In genomic region chr1:84146375-84147032, GRCh38 we compare ENCODE assay signal across 9 cellular contexts. TPM values are rescaled to one million over a fixed set of nuclear protein-coding genes. Genes with fewer than 3 reads are reported as not detected.
DNase-seq lines count a peak whose midpoint lies in the region; ATAC-seq and TF ChIP-seq lines count a peak whose summit lies in the region.
"Had no signal": no experiment of that assay in that cellular context is flagged by ENCODE, and none has a peak within 500 bp of the region (broad histone marks: within the 10 kb centered on the region; RNA-seq: fewer than 3 reads in every experiment).

No MANE protein-coding gene starts in this region.

- 0 out of 4 replicates have a peak, but pooled peaks cover 0 to 8% of the 10 kb centered on the region in 2 experiments for H3K36me3 ChIP-seq in HCT116 (ENCODE audit: control insufficient read depth in 1 of 2, insufficient read depth in 2 of 2, low read length in 2 of 2)
- H3K36me3 ChIP-seq: heart left ventricle had no signal

- peaks cover 25% of the 10 kb centered on the region for H3K4me1 Mint-ChIP-seq in T-helper 17 cell

- CTCF ChIA-PET in AG04450 (lab: Charles Lee) (interaction anchor here (0.6 to 12.7 kb wide), 4 partner anchors 288 to 626 kb away, joined by 3 to 226 read pairs (median 16); no protein-coding TSS in a partner anchor), HCT116 (lab: Charles Lee) (interaction anchor here (1.1 to 2.0 kb wide), 3 partner anchors 458 to 625 kb away, joined by 4 to 5 read pairs (median 5); no protein-coding TSS in a partner anchor)

- ATAC-seq in HCT116 (peak; percentile 85), T-helper 17 cell (no peak), GM19455 (IDR thresholded peaks at IDR 0.05; ENCODE audit: unreplicated experiment) (no peak), HG02642 (IDR thresholded peaks at IDR 0.05; ENCODE audit: poor library complexity, unreplicated experiment) (no peak)
- ATAC-seq: heart left ventricle had no signal

- H3K4me3 Mint-ChIP-seq in T-helper 17 cell = peak overlapping the region; percentile 93

- RAD21 ChIA-PET in HCT116 (lab: Charles Lee; ENCODE audit: low non-redundant PET in 1 of 2, low total read pairs in 2 of 2, uncharacterized antibody in 2 of 2, unreplicated experiment in 2 of 2) = no interaction called here

- TF ChIP-seq POLR2A in HCT116 (IDR thresholded peaks at IDR 0.05; ENCODE audit: borderline replicate concordance, extremely low read depth, insufficient read depth, insufficient read length) = no peak

- no peak for TF ChIP-seq CTCF in AG04450 (IDR thresholded peaks at IDR 0.05; ENCODE audit: low read depth, low read length)
- no peak for TF ChIP-seq CTCF in HCT116 (IDR thresholded peaks at IDR 0.05 in 2 of 3, conservative IDR thresholded peaks at IDR 0.05 in 1 of 3; ENCODE audit: borderline replicate concordance in 1 of 3, insufficient read depth in 1 of 3, low read depth in 2 of 3, low read length in 2 of 3)

- H3K9me3 ChIP-seq in AG04450 (ENCODE audit: control insufficient read depth, insufficient read depth, low read length) = no peaks in the 10 kb centered on the region
- H3K9me3 ChIP-seq in HCT116 (ENCODE audit: control insufficient read depth in 1 of 2, insufficient read depth in 1 of 2, low read depth in 1 of 2, low read length in 2 of 2) = no peaks in the 10 kb centered on the region
- no peaks in the 10 kb centered on the region for H3K9me3 ChIP-seq in T-helper 17 cell (ENCODE audit: control insufficient read depth, low read length, poor library complexity, severe bottlenecking)
- H3K9me3 ChIP-seq: heart left ventricle had no signal

- H3K36me3 Mint-ChIP-seq in T-helper 17 cell (ENCODE audit: low read depth) = peaks cover 2% of the 10 kb centered on the region

- peak overlapping the region; percentile 47 for H3K9ac ChIP-seq in HCT116 (ENCODE audit: low read length)

- no peak overlapping the region for H2AFZ ChIP-seq in HCT116 (ENCODE audit: low read depth, low read length, poor library complexity, severe bottlenecking)

- intact Hi-C loops in HCT116 (cut with micrococcal nuclease) = no loop called here

- POLR2A ChIA-PET in AG04450 (lab: Yijun Ruan, JAX) (interaction anchor here (1.4 kb wide), 1 partner anchor 9 kb away, joined by 3 read pairs; no protein-coding TSS in a partner anchor), HCT116 (lab: Charles Lee) (interaction anchor here (0.7 to 3.3 kb wide), 5 partner anchors 9 to 360 kb away, joined by 3 to 13 read pairs (median 3); partner anchors contain the start of gene GNG5)

- no peaks in the 10 kb centered on the region for H3K27me3 ChIP-seq in AG04450 (ENCODE audit: control insufficient read depth, insufficient read depth, low read length)
- H3K27me3 ChIP-seq in HCT116 (ENCODE audit: insufficient read depth, low read length) = no peaks in the 10 kb centered on the region
- H3K27me3 ChIP-seq: heart left ventricle had no signal

- peaks cover 49% of the 10 kb centered on the region for H3K79me2 ChIP-seq in HCT116 (ENCODE audit: insufficient read depth, low read length)

- H3K27ac ChIP-seq in AG04450 (ENCODE audit: low read depth, low read length) = no peak overlapping the region
- H3K27ac ChIP-seq in HCT116 (ENCODE audit: low read depth, low read length) = peak overlapping the region; percentile 89

- H3K9me2 ChIP-seq in HCT116 (ENCODE audit: insufficient read depth) = no peaks in the 10 kb centered on the region

- no TSS peak for BruUV-seq in HCT116 (replicated peaks; lab: Mats Ljungman, UMichigan)

- H3K27me3 Mint-ChIP-seq in T-helper 17 cell = no peaks in the 10 kb centered on the region

- H3K4me2 ChIP-seq in HCT116 (ENCODE audit: low read length) = peak overlapping the region; percentile 64

- peak; percentile 34; the same call in 1 of the 2 replicates for TF ChIP-seq RAD21 in HCT116 (IDR thresholded peaks at IDR 0.05; ENCODE audit: low read depth)

- peaks cover 73 to 74% of the 10 kb centered on the region in 2 experiments for H3K4me1 ChIP-seq in HCT116 (ENCODE audit: control insufficient read depth in 1 of 2, insufficient read depth in 2 of 2, low read length in 2 of 2)

- DNase-seq in AG04450 (ENCODE audit: low read depth, low spot score) (peak; percentile 30), HCT116 (ENCODE audit: low read depth, low spot score) (peak; percentile 66), T-helper 17 cell (no peak), foreskin melanocyte (peak; percentile 61), mesenteric fat pad (ENCODE audit: low spot score) (no peak), DMS79 (lab: John Stamatoyannopoulos, UW) (no peak)
- DNase-seq: heart left ventricle had no signal

- no peak overlapping the region for H3K4me3 ChIP-seq in AG04450 (ENCODE audit: low read depth, low read length)
- H3K4me3 ChIP-seq in HCT116 (replicated peaks in 1 of 2; ENCODE audit: low read depth in 1 of 2, low read length in 2 of 2) = peak overlapping the region in 1 of 2 experiments; percentile 26; a peak in 1 of 4 replicates

- peak overlapping the region; percentile 97 for H3K27ac Mint-ChIP-seq in T-helper 17 cell

- H4K20me1 ChIP-seq in HCT116 (ENCODE audit: insufficient read depth) = no peaks in the 10 kb centered on the region

TF ChIP-seq in HCT116, 20 proteins besides CTCF, POLR2A, EP300 and RAD21 (continues in another document):
- no peak for TF ChIP-seq ELF1 (IDR thresholded peaks at IDR 0.05; ENCODE audit: borderline replicate concordance, low read depth)
- TF ChIP-seq REST (IDR thresholded peaks at IDR 0.05; ENCODE audit: low read depth) = no peak
- peak; percentile 91 for TF ChIP-seq JUND (IDR thresholded peaks at IDR 0.05)
- peak; percentile 81 for TF ChIP-seq SP1 (IDR thresholded peaks at IDR 0.05; ENCODE audit: low read depth)
- TF ChIP-seq EGR1 (IDR thresholded peaks at IDR 0.05; ENCODE audit: low read depth) = no peak
- peak; percentile 88 for TF ChIP-seq CBX3 (IDR thresholded peaks at IDR 0.05; ENCODE audit: low read depth)
- TF ChIP-seq SIN3A (IDR thresholded peaks at IDR 0.05; ENCODE audit: low read depth) = peak; percentile 40; the same call in 1 of the 2 replicates
- TF ChIP-seq SRF (IDR thresholded peaks at IDR 0.05; ENCODE audit: low read depth) = 0 out of 2 replicates have a peak, but pooled peaks have one; percentile 49
- peak; percentile 51 for TF ChIP-seq MAX (IDR thresholded peaks at IDR 0.05)
- TF ChIP-seq EZH2phosphoT487 (IDR thresholded peaks at IDR 0.05; ENCODE audit: borderline replicate concordance) = no peak
- TF ChIP-seq ZBTB33 (IDR thresholded peaks at IDR 0.05; ENCODE audit: extremely low read depth, insufficient replicate concordance, low read length) = no peak
- TF ChIP-seq CEBPB (IDR thresholded peaks at IDR 0.05; ENCODE audit: low read depth) = peak; percentile 67; the same call in 1 of the 2 replicates
- TF ChIP-seq ZNF274 (IDR thresholded peaks at IDR 0.05; ENCODE audit: low read depth, low read length) = no peak
- TF ChIP-seq ZFX (IDR thresholded peaks at IDR 0.05) = no peak
- no peak for TF ChIP-seq POLR2AphosphoS5 (IDR thresholded peaks at IDR 0.05; ENCODE audit: low read depth, low read length)
- no peak for TF ChIP-seq EZH2 (IDR thresholded peaks at IDR 0.05)
- TF ChIP-seq TCF7L2 (IDR thresholded peaks at IDR 0.05; ENCODE audit: borderline replicate concordance, extremely low read depth, insufficient read depth, insufficient read length) = peak; percentile 85

RNA-seq across cellular contexts. Expression of gene PRKACB, which starts 2.4 kb away (rescaled TPM):
- 25.2 and 33.4 TPM in 2 replicates for polyA plus RNA-seq in AG04450 (2011; rRNA removed)
- polyA minus RNA-seq in AG04450 (2011; rRNA and poly(A)+ RNA removed) = 14.3 and 24.9 TPM in 2 replicates
- total RNA-seq in HCT116 (2021; ENCODE audit: unreplicated experiment) (135 TPM), T-helper 17 cell (10 to 100 TPM; 72.8 to 77.6 TPM), mesenteric fat pad (38.1 TPM)
- 16.6 and 32.8 TPM in 2 replicates for polyA plus RNA-seq in HCT116 (2012)

Comparison
In these comparisons a context has a peak if more than half of its experiments do, and no peak if none do; other contexts are left out.
1. DNase-seq: peak in AG04450 (single experiment), HCT116 (single experiment) and foreskin melanocyte (single experiment); none in T-helper 17 cell (0 of 3), mesenteric fat pad (single experiment) and DMS79 (single experiment).